12 cellular contexts compared by ENCODE assay signal in the genomic region with DNA sequence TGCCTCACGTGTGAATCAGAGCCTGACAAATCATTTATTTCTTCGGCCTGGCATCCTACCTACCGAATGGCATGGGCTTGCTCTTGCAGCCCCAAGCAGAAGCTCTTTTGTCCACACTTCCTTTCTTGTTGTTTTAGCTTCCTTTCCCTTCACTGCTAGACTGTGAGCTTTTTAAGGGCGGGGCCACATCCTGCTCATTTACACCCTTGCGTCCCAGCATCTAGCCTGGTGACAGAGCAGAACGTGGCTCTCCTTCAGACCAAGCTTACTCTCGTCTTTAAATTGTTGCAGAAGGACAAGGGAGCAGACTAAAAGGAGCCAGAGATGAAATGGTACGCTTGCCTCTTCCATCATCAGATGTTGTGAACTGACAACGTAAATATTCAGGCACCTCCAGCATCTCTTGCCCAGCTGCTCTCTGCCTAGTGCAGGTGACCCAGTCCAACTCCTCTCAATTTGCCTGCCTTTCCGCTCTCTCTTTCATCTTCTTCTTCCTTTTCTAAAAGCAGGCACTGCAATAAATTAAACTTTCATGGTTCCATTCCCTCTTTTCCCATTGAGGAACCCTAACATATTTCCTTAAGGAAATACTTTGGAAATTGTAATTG.
DNase-seq lines count a peak whose midpoint lies in the region; ATAC-seq and TF ChIP-seq lines count a peak whose summit lies in the region.
"Had no signal": no experiment of that assay in that cellular context is flagged by ENCODE, and none has a peak within 500 bp of the region (broad histone marks: within the 10 kb centered on the region; RNA-seq: fewer than 3 reads in every experiment).

No MANE protein-coding gene starts in this region.

- no peak for TF ChIP-seq CTCF in left lung (IDR thresholded peaks at IDR 0.05)

- H3K27me3 Mint-ChIP-seq in CD4-positive, CD25-positive, alpha-beta regulatory T cell: no peaks in the 10 kb centered on the region

- peak overlapping the region; percentile 63 for H3K27ac ChIP-seq in CD4-positive, CD25-positive, alpha-beta regulatory T cell (ENCODE audit: insufficient read depth, low read length, poor library complexity, severe bottlenecking)
- no peak overlapping the region for H3K27ac ChIP-seq in left lung
- H3K27ac ChIP-seq: ovary, upper lobe of left lung had no signal

- intact Hi-C loops in left lung (cut with DNase I) (no loop called here), sciatic nerve (cut with DNase I) (no loop called here)

- peaks cover 44% of the 10 kb centered on the region for H3K4me1 ChIP-seq in CD4-positive, CD25-positive, alpha-beta regulatory T cell (ENCODE audit: control insufficient read depth, insufficient read depth, low read length, poor library complexity, severe bottlenecking)
- peaks cover 0 to 16% of the 10 kb centered on the region in 2 donors for H3K4me1 ChIP-seq in left lung

- H3K4me3 ChIP-seq in CD4-positive, CD25-positive, alpha-beta regulatory T cell (ENCODE audit: low read depth, low read length): peak overlapping the region; percentile 82
- H3K4me3 ChIP-seq in left lung: no peak overlapping the region
- H3K4me3 ChIP-seq: ovary, upper lobe of left lung had no signal

- H3K9me3 ChIP-seq in CD4-positive, CD25-positive, alpha-beta regulatory T cell (ENCODE audit: control insufficient read depth in 2 of 2, low read length in 2 of 2): no peaks in the 10 kb centered on the region
- no peaks in the 10 kb centered on the region for H3K9me3 ChIP-seq in left lung
- H3K9me3 ChIP-seq: ovary, upper lobe of left lung had no signal

- H3K9me3 Mint-ChIP-seq in CD4-positive, CD25-positive, alpha-beta regulatory T cell: peaks cover 0 to 2% (median 0%) of the 10 kb centered on the region in 7 donors
- H3K9me3 Mint-ChIP-seq: WTC11 had no signal

- peaks cover 36 to 79% (median 57%) of the 10 kb centered on the region in 4 donors for H3K4me1 Mint-ChIP-seq in CD4-positive, CD25-positive, alpha-beta regulatory T cell

- peak in 2 of 3 donors; percentile 56 to 94 for DNase-seq in CD4-positive, CD25-positive, alpha-beta regulatory T cell
- peak; percentile 31 for DNase-seq in activated T-cell treated with anti-CD3 and anti-CD28 coated beads for 4 hours
- no peak for DNase-seq in left lung
- no peak for DNase-seq in NCI-H2171 (lab: John Stamatoyannopoulos, UW)
- DNase-seq in sciatic nerve (ENCODE audit: low spot score): no peak
- no peak for DNase-seq in CD1c-positive myeloid dendritic cell (ENCODE audit: extremely low spot score)
- no peak for DNase-seq in hippocampal formation (lab: John Stamatoyannopoulos, UW)
- DNase-seq: NCI-H2081, ovary, upper lobe of left lung had no signal

- peak overlapping the region; percentile 95 to 98 (median 95) for H3K27ac Mint-ChIP-seq in CD4-positive, CD25-positive, alpha-beta regulatory T cell
- H3K27ac Mint-ChIP-seq: WTC11 had no signal

- H3K27me3 ChIP-seq in CD4-positive, CD25-positive, alpha-beta regulatory T cell (ENCODE audit: control insufficient read depth, insufficient read depth, low read length): no peaks in the 10 kb centered on the region
- H3K27me3 ChIP-seq in left lung: no peaks in the 10 kb centered on the region
- H3K27me3 ChIP-seq: ovary, upper lobe of left lung had no signal

- peaks cover 7% of the 10 kb centered on the region for H3K36me3 Mint-ChIP-seq in CD4-positive, CD25-positive, alpha-beta regulatory T cell
- H3K36me3 Mint-ChIP-seq: WTC11 had no signal

- ATAC-seq in CD4-positive, CD25-positive, alpha-beta regulatory T cell (ENCODE audit: low read depth in 2 of 2): peak; percentile 93 to 96
- ATAC-seq in HG03342 (IDR thresholded peaks at IDR 0.05; ENCODE audit: unreplicated experiment) (peak; percentile 40), left lung (peak; percentile 37), sciatic nerve (no peak)
- ATAC-seq: WTC11 had no signal

- peak overlapping the region; percentile 79 to 87 (median 82) for H3K4me3 Mint-ChIP-seq in CD4-positive, CD25-positive, alpha-beta regulatory T cell
- H3K4me3 Mint-ChIP-seq: WTC11 had no signal

- H3K36me3 ChIP-seq in CD4-positive, CD25-positive, alpha-beta regulatory T cell (ENCODE audit: control insufficient read depth, insufficient read depth, low read length): no peaks in the 10 kb centered on the region
- no peaks in the 10 kb centered on the region for H3K36me3 ChIP-seq in left lung
- H3K36me3 ChIP-seq: ovary, upper lobe of left lung had no signal

Comparison
In these comparisons a context has a peak if more than half of its experiments do, and no peak if none do; other contexts are left out.
1. DNase-seq: peak in CD4-positive, CD25-positive, alpha-beta regulatory T cell (2 of 3) and activated T-cell treated with anti-CD3 and anti-CD28 coated beads for 4 hours (single experiment); none in left lung (0 of 2), NCI-H2171 (single experiment), sciatic nerve (single experiment), CD1c-positive myeloid dendritic cell (single experiment) and hippocampal formation (0 of 2).